19 cellular contexts compared by ENCODE assay signal in the genomic region with DNA sequence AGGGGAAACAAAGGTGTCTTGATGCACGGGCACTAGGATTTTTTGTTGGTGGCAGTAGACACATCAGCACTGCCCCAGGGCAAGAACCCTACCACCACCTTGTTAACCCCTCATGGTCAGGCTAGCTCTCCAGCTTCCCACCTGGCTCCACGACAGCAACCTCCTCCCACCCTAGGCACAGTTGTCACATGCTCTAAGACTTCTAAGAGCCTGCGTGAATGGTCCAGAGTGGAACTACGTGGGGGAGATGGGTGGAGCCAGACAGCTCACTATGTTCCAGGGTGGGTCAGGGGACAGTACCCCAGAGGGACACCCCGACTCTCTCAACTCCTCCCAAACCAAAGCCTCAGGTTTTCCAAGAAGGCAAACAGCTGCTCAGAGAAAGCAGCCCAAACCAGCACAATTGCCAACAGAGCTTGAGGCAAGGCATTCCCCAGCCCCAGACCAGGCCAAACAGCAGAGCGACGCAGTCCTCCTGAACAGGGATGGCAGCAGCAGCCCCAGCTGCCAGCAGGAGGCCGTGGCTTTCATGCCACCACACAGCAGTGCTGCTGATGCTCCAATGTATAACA.
DNase-seq lines count a peak whose midpoint lies in the region; ATAC-seq and TF ChIP-seq lines count a peak whose summit lies in the region.
"Had no signal": no experiment of that assay in that cellular context is flagged by ENCODE, and none has a peak within 500 bp of the region (broad histone marks: within the 10 kb centered on the region; RNA-seq: fewer than 3 reads in every experiment).

No MANE protein-coding gene starts in this region.

- no peaks in the 10 kb centered on the region for H3K9me3 Mint-ChIP-seq in osteocyte (ENCODE audit: unreplicated experiment)
- H3K9me3 Mint-ChIP-seq in stimulated activated naive B cell treated with anti-CD40 and anti-IgM and Interleukin-4, amounts not matched to agents 10 μg/mL and 1 μg/mL and 100 μg/mL, for 72 hours: no peaks in the 10 kb centered on the region
- H3K9me3 Mint-ChIP-seq: CD4-positive, CD25-positive, alpha-beta regulatory T cell had no signal

- H3K4me3 ChIP-seq in SK-N-SH (ENCODE audit: low read depth in 2 of 2, low read length in 1 of 2): no peak overlapping the region
- H3K4me3 ChIP-seq in epithelial cell of esophagus (ENCODE audit: low read length): no peak overlapping the region
- H3K4me3 ChIP-seq: BLaER1, SK-N-MC had no signal

- H3K9me2 ChIP-seq in SK-N-SH: no peaks in the 10 kb centered on the region

- no peaks in the 10 kb centered on the region for H3K36me3 Mint-ChIP-seq in osteocyte (ENCODE audit: unreplicated experiment)
- H3K36me3 Mint-ChIP-seq in stimulated activated naive B cell treated with anti-CD40 and anti-IgM and Interleukin-4, amounts not matched to agents 10 μg/mL and 1 μg/mL and 100 μg/mL, for 72 hours: no peaks in the 10 kb centered on the region
- H3K36me3 Mint-ChIP-seq: CD4-positive, CD25-positive, alpha-beta regulatory T cell had no signal

- no peak for TF ChIP-seq EP300 in SK-N-SH (IDR thresholded peaks at IDR 0.05; ENCODE audit: borderline replicate concordance in 1 of 2, low read depth in 1 of 2, low read length in 1 of 2)

- POLR2A ChIA-PET in SK-N-SH (lab: Yijun Ruan, JAX): no interaction called here

- H3K27me3 Mint-ChIP-seq in osteocyte (ENCODE audit: unreplicated experiment): peaks cover 52% of the 10 kb centered on the region
- peaks cover 10 to 43% of the 10 kb centered on the region in 2 donors for H3K27me3 Mint-ChIP-seq in stimulated activated naive B cell treated with anti-CD40 and anti-IgM and Interleukin-4, amounts not matched to agents 10 μg/mL and 1 μg/mL and 100 μg/mL, for 72 hours

- no peaks in the 10 kb centered on the region for H3K9me3 ChIP-seq in SK-N-SH
- H3K9me3 ChIP-seq: BLaER1 had no signal

- ATAC-seq in SK-N-SH treated with all-trans-retinoic acid at 6 μM for 48 hours (no peak), GM19023 (IDR thresholded peaks at IDR 0.05; ENCODE audit: unreplicated experiment) (no peak)
- no peak for ATAC-seq in stimulated activated naive B cell treated with anti-CD40 and anti-IgM and Interleukin-4, amounts not matched to agents 10 μg/mL and 1 μg/mL and 100 μg/mL, for 72 hours (replicated peaks)

- H3K4me3 Mint-ChIP-seq in osteocyte (ENCODE audit: unreplicated experiment): no peak overlapping the region
- no peak overlapping the region for H3K4me3 Mint-ChIP-seq in stimulated activated naive B cell treated with anti-CD40 and anti-IgM and Interleukin-4, amounts not matched to agents 10 μg/mL and 1 μg/mL and 100 μg/mL, for 72 hours
- H3K4me3 Mint-ChIP-seq: CD4-positive, CD25-positive, alpha-beta regulatory T cell had no signal

- CTCF ChIA-PET in SK-N-SH (lab: Yijun Ruan, JAX): interaction anchor here (0.8 to 14.8 kb wide), 13 partner anchors 9 to 1515 kb away, joined by 3 to 484 read pairs (median 3); partner anchors contain the start of gene NRG2

- DNase-seq in SK-N-SH (no peak), epithelial cell of esophagus (ENCODE audit: low read depth) (no peak), osteocyte (ENCODE audit: extremely low spot score, unreplicated experiment) (peak; percentile 65)
- no peak for DNase-seq in activated naive CD4-positive, alpha-beta T cell (lab: John Stamatoyannopoulos, UW)
- no peak for DNase-seq in stimulated activated naive B cell treated with anti-CD40 and anti-IgM and Interleukin-4, amounts not matched to agents 10 μg/mL and 1 μg/mL and 100 μg/mL, for 72 hours
- DNase-seq: CD4-positive, CD25-positive, alpha-beta regulatory T cell; KBM-7; MM.1S; NCI-H2029; NCI-H446; NCI-H524 treated with DMSO at 0.1 percent for 48 hours; NCI-H774; SIG-M5 had no signal

- no peak overlapping the region for H3K27ac ChIP-seq in SK-N-SH (ENCODE audit: low read depth in 2 of 2, low read length in 1 of 2)
- H3K27ac ChIP-seq: 22Rv1, BLaER1, SK-N-MC had no signal

- no peaks in the 10 kb centered on the region for H3K79me2 ChIP-seq in SK-N-SH (ENCODE audit: insufficient read depth)

- no peak for TF ChIP-seq CTCF in SK-N-SH (IDR thresholded peaks at IDR 0.05)
- 0 out of 2 replicates have a peak, but pooled peaks have one; percentile 3 for TF ChIP-seq CTCF in GM12874 (IDR thresholded peaks at IDR 0.05; ENCODE audit: insufficient read depth, low read depth, low read length)
- TF ChIP-seq CTCF in epithelial cell of esophagus (IDR thresholded peaks at IDR 0.05; ENCODE audit: insufficient read depth, low read depth, low read length, missing control alignments): peak; percentile 18
- TF ChIP-seq CTCF in osteocyte (IDR thresholded peaks at IDR 0.05): no peak

- H3F3A ChIP-seq in SK-N-SH (replicated peaks; ENCODE audit: insufficient read depth): no peaks in the 10 kb centered on the region

- H3K4me2 ChIP-seq in SK-N-SH: no peak overlapping the region
- H3K4me2 ChIP-seq: BLaER1 had no signal

- H2AFZ ChIP-seq in SK-N-SH (ENCODE audit: low read depth): no peak overlapping the region

- peak; percentile 21; the same call in 1 of the 2 replicates for TF ChIP-seq RAD21 in SK-N-SH (IDR thresholded peaks at IDR 0.05; ENCODE audit: low read length)

- peaks cover 0 to 16% of the 10 kb centered on the region in 2 experiments; a peak in 1 of 4 replicates for H3K4me1 ChIP-seq in SK-N-SH (ENCODE audit: control insufficient read depth in 1 of 2, insufficient read depth in 2 of 2, low read depth in 1 of 2, low read length in 1 of 2)
- H3K4me1 ChIP-seq: BLaER1 had no signal

- no peaks in the 10 kb centered on the region for H3K4me1 Mint-ChIP-seq in osteocyte (ENCODE audit: unreplicated experiment)
- H3K4me1 Mint-ChIP-seq in stimulated activated naive B cell treated with anti-CD40 and anti-IgM and Interleukin-4, amounts not matched to agents 10 μg/mL and 1 μg/mL and 100 μg/mL, for 72 hours: no peaks in the 10 kb centered on the region
- H3K4me1 Mint-ChIP-seq: CD4-positive, CD25-positive, alpha-beta regulatory T cell had no signal

- 84% methylated on average over 4 of the region's 8 CpGs for WGBS in SK-N-SH (ENCODE audit: low lambda C conversion rate)

- no peaks in the 10 kb centered on the region for H3K36me3 ChIP-seq in SK-N-SH (replicated peaks in 1 of 2; ENCODE audit: control insufficient read depth in 1 of 2, insufficient read depth in 2 of 2, low read length in 1 of 2)
- H3K36me3 ChIP-seq: BLaER1 had no signal

- H3K27ac Mint-ChIP-seq in osteocyte (ENCODE audit: unreplicated experiment): no peak overlapping the region
- no peak overlapping the region for H3K27ac Mint-ChIP-seq in stimulated activated naive B cell treated with anti-CD40 and anti-IgM and Interleukin-4, amounts not matched to agents 10 μg/mL and 1 μg/mL and 100 μg/mL, for 72 hours
- H3K27ac Mint-ChIP-seq: CD4-positive, CD25-positive, alpha-beta regulatory T cell had no signal

- no peak overlapping the region for H3K9ac ChIP-seq in SK-N-SH
- H3K9ac ChIP-seq: BLaER1 had no signal

- no peaks in the 10 kb centered on the region for H4K20me1 ChIP-seq in SK-N-SH (ENCODE audit: insufficient read depth)
- H4K20me1 ChIP-seq: BLaER1 had no signal

- no peaks in the 10 kb centered on the region for H3K27me3 ChIP-seq in SK-N-SH (ENCODE audit: insufficient read depth)
- H3K27me3 ChIP-seq: BLaER1 had no signal

TF ChIP-seq in SK-N-SH, 30 proteins besides CTCF, POLR2A, EP300 and RAD21 (continues in another document):
- TF ChIP-seq FOSL2 (IDR thresholded peaks at IDR 0.05; ENCODE audit: borderline replicate concordance, low read depth) (no peak), GABPA (IDR thresholded peaks at IDR 0.05; ENCODE audit: low read depth) (no peak), SIN3A (IDR thresholded peaks at IDR 0.05; ENCODE audit: borderline replicate concordance, low read depth, low read length) (no peak), EZH2phosphoT487 (IDR thresholded peaks at IDR 0.05; ENCODE audit: borderline replicate concordance, low read depth) (no peak), MEF2A (IDR thresholded peaks at IDR 0.05; ENCODE audit: borderline replicate concordance, low read depth) (no peak), GATA2 (CRISPR knock-in tag; IDR thresholded peaks at IDR 0.05) (no peak), PBX3 (IDR thresholded peaks at IDR 0.05) (no peak)

TF ChIP-seq in SK-N-SH treated with all-trans-retinoic acid at 6 μM for 48 hours, 23 proteins besides CTCF, POLR2A, EP300 and RAD21:
- TF ChIP-seq ZNF8 (CRISPR knock-in tag; IDR thresholded peaks at IDR 0.05) (no peak), TCF4 (CRISPR knock-in tag; IDR thresholded peaks at IDR 0.05; ENCODE audit: borderline replicate concordance) (no peak), ZNF565 (CRISPR knock-in tag; conservative IDR thresholded peaks at IDR 0.05; ENCODE audit: low read depth) (no peak)

Comparison
In these comparisons a context has a peak if more than half of its experiments do, and no peak if none do; other contexts are left out.
1. CTCF ChIP-seq: peak in GM12874 (single experiment) and epithelial cell of esophagus (single experiment); none in SK-N-SH (single experiment) and osteocyte (single experiment).